Comparison of ENCODE assay signal across 32 cellular contexts in the genomic region with DNA sequence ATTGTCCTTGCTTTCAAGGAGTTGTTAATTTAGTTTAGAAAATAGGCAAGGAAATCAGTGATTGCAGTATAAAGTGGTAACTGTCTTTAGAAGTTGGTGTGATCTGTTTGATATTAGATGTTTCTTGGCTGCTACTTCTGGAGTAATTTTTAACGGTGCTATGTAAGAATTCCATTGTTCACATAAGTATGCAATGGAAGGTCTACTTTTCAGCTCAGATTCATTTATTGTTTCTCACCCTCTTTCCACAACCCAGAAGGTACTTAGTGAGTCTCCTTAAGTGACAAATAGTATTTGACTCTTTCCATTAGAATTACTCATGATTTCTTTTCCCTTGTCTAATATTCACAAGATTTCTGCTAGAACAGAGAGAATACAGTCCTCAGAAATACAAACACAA.
DNase-seq lines count a peak whose midpoint lies in the region; ATAC-seq and TF ChIP-seq lines count a peak whose summit lies in the region.
"Had no signal": no experiment of that assay in that cellular context is flagged by ENCODE, and none has a peak within 500 bp of the region (broad histone marks: within the 10 kb centered on the region; RNA-seq: fewer than 3 reads in every experiment).

No MANE protein-coding gene starts in this region.

- H3K4me3 Mint-ChIP-seq in WTC11, result no peak overlapping the region
- H3K4me3 Mint-ChIP-seq: activated CD8-positive, alpha-beta memory T cell treated with anti-CD3 and anti-CD28 coated beads, Interleukin-2, amount 10 ng/mL, durations not matched to agents 7 days and 5 days; nephron progenitor cell; stimulated activated effector memory CD8-positive, alpha-beta T cell treated with anti-CD3 and anti-CD28 coated beads, Interleukin-12 subunit alpha, Interleukin-12 subunit beta, amount 100 ng/mL, for 72 hours had no signal

- no peaks in the 10 kb centered on the region for H4K20me1 ChIP-seq in osteoblast (ENCODE audit: insufficient read depth, low read length)

- TF ChIP-seq POLR2A in breast epithelium (IDR thresholded peaks at IDR 0.05), result no peak

- H3K36me3 Mint-ChIP-seq in WTC11, result peaks cover 5% of the 10 kb centered on the region
- H3K36me3 Mint-ChIP-seq: activated CD8-positive, alpha-beta memory T cell treated with anti-CD3 and anti-CD28 coated beads, Interleukin-2, amount 10 ng/mL, durations not matched to agents 7 days and 5 days; stimulated activated effector memory CD8-positive, alpha-beta T cell treated with anti-CD3 and anti-CD28 coated beads, Interleukin-12 subunit alpha, Interleukin-12 subunit beta, amount 100 ng/mL, for 72 hours had no signal

- H3K4me2 ChIP-seq in osteoblast (ENCODE audit: insufficient read depth, low read length), result no peak overlapping the region

- no peak for TF ChIP-seq CTCF in WTC11 (IDR thresholded peaks at IDR 0.05)
- TF ChIP-seq CTCF in osteoblast (IDR thresholded peaks at IDR 0.05; ENCODE audit: extremely low read depth, low read depth, low read length), result no peak
- no peak for TF ChIP-seq CTCF in breast epithelium (IDR thresholded peaks at IDR 0.05)

- peak; percentile 4 for ATAC-seq in GM18870 (IDR thresholded peaks at IDR 0.05; ENCODE audit: unreplicated experiment)
- peak; percentile 12 for ATAC-seq in HG03139 (IDR thresholded peaks at IDR 0.05; ENCODE audit: unreplicated experiment)
- ATAC-seq in WTC11, result no peak
- ATAC-seq: activated CD8-positive, alpha-beta memory T cell treated with anti-CD3 and anti-CD28 coated beads, Interleukin-2, amount 10 ng/mL, durations not matched to agents 7 days and 5 days; stimulated activated effector memory CD8-positive, alpha-beta T cell treated with anti-CD3 and anti-CD28 coated beads, Interleukin-12 subunit alpha, Interleukin-12 subunit beta, amount 100 ng/mL, for 72 hours had no signal

- H3K79me2 ChIP-seq in osteoblast (ENCODE audit: insufficient read depth, low read length), result no peaks in the 10 kb centered on the region

- H3K36me3 ChIP-seq in osteoblast (ENCODE audit: insufficient read depth, low read length) (no peaks in the 10 kb centered on the region), breast epithelium (no peaks in the 10 kb centered on the region)
- H3K36me3 ChIP-seq: adrenal gland, brain microvascular endothelial cell, HAP-1, ovary, Peyer's patch, right atrium auricular region had no signal

- H3K9me3 Mint-ChIP-seq in WTC11, result peaks cover 19% of the 10 kb centered on the region
- H3K9me3 Mint-ChIP-seq: stimulated activated effector memory CD8-positive, alpha-beta T cell treated with anti-CD3 and anti-CD28 coated beads, Interleukin-12 subunit alpha, Interleukin-12 subunit beta, amount 100 ng/mL, for 72 hours had no signal

- peak overlapping the region; percentile 89; the same call in 1 of the 2 replicates for H3K27ac Mint-ChIP-seq in WTC11
- H3K27ac Mint-ChIP-seq: activated CD8-positive, alpha-beta memory T cell treated with anti-CD3 and anti-CD28 coated beads, Interleukin-2, amount 10 ng/mL, durations not matched to agents 7 days and 5 days; nephron progenitor cell; stimulated activated effector memory CD8-positive, alpha-beta T cell treated with anti-CD3 and anti-CD28 coated beads, Interleukin-12 subunit alpha, Interleukin-12 subunit beta, amount 100 ng/mL, for 72 hours had no signal

- H3K4me1 ChIP-seq in osteoblast (ENCODE audit: insufficient read depth, low read length), result no peaks in the 10 kb centered on the region
- no peaks in the 10 kb centered on the region for H3K4me1 ChIP-seq in breast epithelium
- H3K4me1 ChIP-seq: adrenal gland, HAP-1, Peyer's patch, right atrium auricular region had no signal

- no peaks in the 10 kb centered on the region for H3K27me3 ChIP-seq in osteoblast (ENCODE audit: insufficient read depth, low read length)
- H3K27me3 ChIP-seq in breast epithelium, result no peaks in the 10 kb centered on the region
- H3K27me3 ChIP-seq: adrenal gland, brain microvascular endothelial cell, ovary, Peyer's patch, right atrium auricular region had no signal

- CTCF ChIA-PET in WTC11 (lab: Charles Lee), result no interaction called here

- no peaks in the 10 kb centered on the region for H3K27me3 Mint-ChIP-seq in WTC11 (ENCODE audit: low read depth)
- H3K27me3 Mint-ChIP-seq: activated CD8-positive, alpha-beta memory T cell treated with anti-CD3 and anti-CD28 coated beads, Interleukin-2, amount 10 ng/mL, durations not matched to agents 7 days and 5 days had no signal

- intact Hi-C loops in breast epithelium (cut with DNase I; ENCODE audit: low total_unique reads), result no loop called here

- H3K9me3 ChIP-seq in osteoblast (ENCODE audit: low read depth, low read length), result no peaks in the 10 kb centered on the region
- no peaks in the 10 kb centered on the region for H3K9me3 ChIP-seq in breast epithelium
- H3K9me3 ChIP-seq: adrenal gland, HAP-1, ovary, Peyer's patch had no signal

- H3K4me3 ChIP-seq in osteoblast (ENCODE audit: insufficient read depth, low read length) (no peak overlapping the region), breast epithelium (no peak overlapping the region)
- H3K4me3 ChIP-seq: adrenal gland, HAP-1, lung, ovary, Peyer's patch, right atrium auricular region had no signal

- H2AFZ ChIP-seq in osteoblast (ENCODE audit: low read length), result no peak overlapping the region

- peaks cover 21% of the 10 kb centered on the region for H3K4me1 Mint-ChIP-seq in WTC11
- H3K4me1 Mint-ChIP-seq: activated CD8-positive, alpha-beta memory T cell treated with anti-CD3 and anti-CD28 coated beads, Interleukin-2, amount 10 ng/mL, durations not matched to agents 7 days and 5 days; nephron progenitor cell; stimulated activated effector memory CD8-positive, alpha-beta T cell treated with anti-CD3 and anti-CD28 coated beads, Interleukin-12 subunit alpha, Interleukin-12 subunit beta, amount 100 ng/mL, for 72 hours had no signal

- POLR2A ChIA-PET in WTC11 (lab: Charles Lee), result no interaction called here

- H3K27ac ChIP-seq in osteoblast (ENCODE audit: low read depth, low read length) (no peak overlapping the region), breast epithelium (no peak overlapping the region)
- H3K27ac ChIP-seq: adrenal gland, brain microvascular endothelial cell, ovary, Peyer's patch, right atrium auricular region had no signal

- DNase-seq in WTC11 (ENCODE audit: low spot score), result no peak
- peak; percentile 42 for DNase-seq in osteoblast (ENCODE audit: insufficient read length, low spot score, missing footprints)
- no peak for DNase-seq in stimulated activated CD4-positive, alpha-beta T cell treated with anti-CD3 and anti-CD28 coated beads, Interleukin-1b, Interleukin-23, amount 100 ng/mL, for 48 hours
- DNase-seq in kidney tubule cell (ENCODE audit: low spot score), result no peak
- DNase-seq in T-helper 9 cell, result no peak
- no peak for DNase-seq in breast epithelium (ENCODE audit: low spot score in 2 of 2)
- DNase-seq: activated CD4-positive, CD25-positive, alpha-beta regulatory T cell; activated CD8-positive, alpha-beta memory T cell treated with anti-CD3 and anti-CD28 coated beads, Interleukin-2, amount 10 ng/mL, durations not matched to agents 7 days and 5 days; activated naive CD4-positive, alpha-beta T cell treated with Interleukin-2 at 50 U/mL for 16 hours; activated T-cell treated with anti-CD3 and anti-CD28 coated beads, Interleukin-2, amount 50 U/mL, for 48 hours; adrenal gland; brain microvascular endothelial cell; C1 segment of cervical spinal cord; DND-41; NCI-H1105 treated with DMSO at 0.1 percent for 48 hours; NCI-H2081; NCI-H2227 treated with DMSO at 0.1 percent for 48 hours; nephron progenitor cell; ovary; Peyer's patch; SIG-M5; stimulated activated CD4-positive, alpha-beta T cell treated with anti-CD3 and anti-CD28 coated beads, Interleukin-12 subunit alpha, Interleukin-12 subunit beta, amount 100 ng/mL, for 4 hours; stimulated activated CD4-positive, alpha-beta T cell treated with anti-CD3 and anti-CD28 coated beads, Interleukin-4, amount 100 ng/mL, for 24 hours; substantia nigra; SW 1271; T1000 had no signal

TF ChIP-seq in WTC11, 78 proteins besides CTCF, POLR2A, EP300 and RAD21 (continues in another document):
- TF ChIP-seq, protein P1, sequence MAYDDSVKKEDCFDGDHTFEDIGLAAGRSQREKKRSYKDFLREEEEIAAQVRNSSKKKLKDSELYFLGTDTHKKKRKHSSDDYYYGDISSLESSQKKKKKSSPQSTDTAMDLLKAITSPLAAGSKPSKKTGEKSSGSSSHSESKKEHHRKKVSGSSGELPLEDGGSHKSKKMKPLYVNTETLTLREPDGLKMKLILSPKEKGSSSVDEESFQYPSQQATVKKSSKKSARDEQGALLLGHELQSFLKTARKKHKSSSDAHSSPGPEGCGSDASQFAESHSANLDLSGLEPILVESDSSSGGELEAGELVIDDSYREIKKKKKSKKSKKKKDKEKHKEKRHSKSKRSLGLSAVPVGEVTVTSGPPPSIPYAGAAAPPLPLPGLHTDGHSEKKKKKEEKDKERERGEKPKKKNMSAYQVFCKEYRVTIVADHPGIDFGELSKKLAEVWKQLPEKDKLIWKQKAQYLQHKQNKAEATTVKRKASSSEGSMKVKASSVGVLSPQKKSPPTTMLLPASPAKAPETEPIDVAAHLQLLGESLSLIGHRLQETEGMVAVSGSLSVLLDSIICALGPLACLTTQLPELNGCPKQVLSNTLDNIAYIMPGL (CRISPR knock-in tag; IDR thresholded peaks at IDR 0.05), result no peak
- TF ChIP-seq TP53 (CRISPR knock-in tag; IDR thresholded peaks at IDR 0.05), result no peak
